ENCODE assay signal across 8 cellular contexts in genomic region chr2:218406949-218407703, GRCh38. TPM values are rescaled to one million over a fixed set of nuclear protein-coding genes. Genes with fewer than 3 reads are reported as not detected.
DNase-seq lines count a peak whose midpoint lies in the region; ATAC-seq, FAIRE-seq and TF ChIP-seq lines count a peak whose summit lies in the region.

No MANE protein-coding gene starts in this region.

- peak overlapping the region; percentile 59 for H2AFZ ChIP-seq in ACC112 (ENCODE audit: low read length, unreplicated experiment)
- H2AFZ ChIP-seq in HepG2 (ENCODE audit: low read length): no peak overlapping the region

- TF ChIP-seq POLR2A in HepG2 (IDR thresholded peaks at IDR 0.05; ENCODE audit: insufficient read depth in 1 of 2, low read depth in 2 of 2, low read length in 2 of 2): peak in 1 of 2 experiments; percentile 12; a peak in 1 of 4 replicates

- WGBS in HepG2 (ENCODE audit: low lambda C conversion rate): 5% methylated on average over 14 of the region's 14 CpGs

- no peaks in the 10 kb centered on the region for H3K9me3 Mint-ChIP-seq in activated CD4-positive, alpha-beta T cell treated with anti-CD3 and anti-CD28 coated beads for 36 hours (ENCODE audit: low read depth)

- peak; percentile 13 for ATAC-seq in GM19395 (IDR thresholded peaks at IDR 0.05; ENCODE audit: unreplicated experiment)
- ATAC-seq in activated CD4-positive, alpha-beta T cell treated with anti-CD3 and anti-CD28 coated beads for 36 hours: peak; percentile 21
- ATAC-seq in HepG2: peak; percentile 28

- H3K27me3 ChIP-seq in ACC112 (ENCODE audit: insufficient read depth, low read length): no peaks in the 10 kb centered on the region
- H3K27me3 ChIP-seq in HepG2 (ENCODE audit: control insufficient read depth in 1 of 2, insufficient read depth in 2 of 2, low read length in 2 of 2): no peaks in the 10 kb centered on the region

- peaks cover 34% of the 10 kb centered on the region for H3K4me1 Mint-ChIP-seq in activated CD4-positive, alpha-beta T cell treated with anti-CD3 and anti-CD28 coated beads for 36 hours

- no peak for TF ChIP-seq EP300 in HepG2 (IDR thresholded peaks at IDR 0.05; ENCODE audit: low read depth in 2 of 2, low read length in 2 of 2)
- no peak for TF ChIP-seq EP300 in HepG2 (CRISPR knock-in tag; IDR thresholded peaks at IDR 0.05; ENCODE audit: borderline replicate concordance)

- H3K36me3 ChIP-seq in ACC112 (ENCODE audit: insufficient read depth, low read length) (peaks cover 7% of the 10 kb centered on the region; the same call in 1 of the 2 replicates), HepG2 (replicated peaks in 1 of 2; ENCODE audit: control insufficient read depth in 1 of 2, insufficient read depth in 2 of 2, low read length in 2 of 2) (peaks cover 16 to 26% of the 10 kb centered on the region in 2 experiments; a peak in 4 of 5 replicates)

- TF ChIP-seq RAD21 in HepG2 (CRISPR knock-in tag; IDR thresholded peaks at IDR 0.05): no peak

- BruUV-seq in HepG2 (replicated peaks; lab: Mats Ljungman, UMichigan): no TSS peak

- CTCF ChIA-PET in activated CD4-positive, alpha-beta T cell treated with anti-CD3 and anti-CD28 coated beads for 36 hours (lab: Charles Lee): interaction anchor here (0.6 to 1.0 kb wide), 4 partner anchors 120 to 280 kb away, joined by 3 to 4 read pairs (median 4); partner anchors contain the start of genes BCS1L and ZNF142
- CTCF ChIA-PET in HepG2 (lab: Yijun Ruan, JAX; ENCODE audit: low intra/inter-chr PET ratio, low total read pairs): interaction anchor here (1.2 to 1.7 kb wide), 3 partner anchors 58 to 109 kb away, joined by 3 to 19 read pairs (median 4); no protein-coding TSS in a partner anchor

- in situ Hi-C loops in HepG2 (cut with HindIII; ENCODE audit: extremely low pct_ligation_motif_present, low pct_unique_long_range_greater_than_20kb): loop anchor here (5.0 kb wide), 1 partner anchor 60 kb away; no protein-coding TSS in a partner anchor

- peak overlapping the region; percentile 75 for H3K4me3 Mint-ChIP-seq in activated CD4-positive, alpha-beta T cell treated with anti-CD3 and anti-CD28 coated beads for 36 hours

- no peak for FAIRE-seq in HepG2 (lab: Jason Lieb, UNC)

- TF ChIP-seq CTCF in HepG2 (CRISPR knock-in tag; IDR thresholded peaks at IDR 0.05): no peak

- H4K20me1 ChIP-seq in HepG2 (ENCODE audit: insufficient read depth, low read length): no peaks in the 10 kb centered on the region; the same call in 1 of the 2 replicates

- H3K4me2 ChIP-seq in HepG2 (ENCODE audit: low read depth, low read length): peak overlapping the region; percentile 100

- H3K9me3 ChIP-seq in HepG2 (ENCODE audit: low read length): no peaks in the 10 kb centered on the region

- H3K4me1 ChIP-seq in ACC112 (ENCODE audit: control insufficient read depth, insufficient read depth, low read length, unreplicated experiment): peaks cover 27% of the 10 kb centered on the region
- peaks cover 53% of the 10 kb centered on the region for H3K4me1 ChIP-seq in HepG2 (ENCODE audit: insufficient read depth, low read length)

- H3K36me3 Mint-ChIP-seq in activated CD4-positive, alpha-beta T cell treated with anti-CD3 and anti-CD28 coated beads for 36 hours (ENCODE audit: low read depth): peaks cover 16% of the 10 kb centered on the region

- intact Hi-C loops in activated CD4-positive, alpha-beta T cell treated with anti-CD3 and anti-CD28 coated beads for 36 hours (cut with DNase I, micrococcal nuclease): loop anchor here (1.0 to 10.0 kb wide), 13 partner anchors 11 to 1138 kb away; partner anchors contain the start of genes CNOT9 (in 2 of the 2), USP37 (in 2 of the 2), AAMP (in 1 of the 2) and BCS1L (in 1 of the 2)
- intact Hi-C loops in HepG2 (cut with micrococcal nuclease; ENCODE audit: unreplicated experiment): loop anchor here (1.0 to 2.0 kb wide), 2 partner anchors 38 to 59 kb away; no protein-coding TSS in a partner anchor

- H3K79me2 ChIP-seq in ACC112 (ENCODE audit: control insufficient read depth, insufficient read depth, low read length, unreplicated experiment) (peaks cover 9% of the 10 kb centered on the region), HepG2 (ENCODE audit: insufficient read depth, low read length) (peaks cover 12% of the 10 kb centered on the region)

- POLR2A ChIA-PET in activated CD4-positive, alpha-beta T cell treated with anti-CD3 and anti-CD28 coated beads for 36 hours (lab: Charles Lee): interaction anchor here (1.0 kb wide), 1 partner anchor 84 kb away, joined by 3 read pairs; no protein-coding TSS in a partner anchor
- POLR2A ChIA-PET in HepG2 (lab: Yijun Ruan, JAX): interaction anchor here (0.6 to 4.2 kb wide), 8 partner anchors 11 to 137 kb away, joined by 3 to 56 read pairs (median 12); partner anchors contain the start of genes AAMP, PNKD and VIL1

- H3K27ac ChIP-seq in ACC112 (ENCODE audit: low read depth, low read length) (peak overlapping the region; percentile 50), cingulate gyrus (ENCODE audit: low read depth, low read length) (peak overlapping the region; percentile 96), HepG2 (ENCODE audit: extremely low read length, insufficient read depth, low read length) (peak overlapping the region; percentile 54)

- peaks cover 5% of the 10 kb centered on the region for H3K27me3 Mint-ChIP-seq in activated CD4-positive, alpha-beta T cell treated with anti-CD3 and anti-CD28 coated beads for 36 hours

- H3K27ac Mint-ChIP-seq in activated CD4-positive, alpha-beta T cell treated with anti-CD3 and anti-CD28 coated beads for 36 hours: peak overlapping the region; percentile 90

- DNase-seq in NCI-H1694 treated with DMSO at 0.1 percent for 48 hours (lab: John Stamatoyannopoulos, UW) (peak; percentile 97), HepG2 (ENCODE audit: low spot score) (no peak), NCI-H1930 (lab: John Stamatoyannopoulos, UW) (no peak)
- DNase-seq in activated CD4-positive, alpha-beta T cell treated with anti-CD3 and anti-CD28 coated beads for 36 hours: peak; percentile 79
- peak in 2 of 3 experiments; percentile 27 to 66 for DNase-seq in stimulated activated CD4-positive, alpha-beta T cell treated with anti-CD3 and anti-CD28 coated beads, TNF-alpha, amount 100 ng/mL, for 24 hours (ENCODE audit: low read depth in 3 of 3)

- H3K4me3 ChIP-seq in ACC112 (ENCODE audit: low read depth, low read length) (peak overlapping the region; percentile 68), HepG2 (replicated peaks in 1 of 3; ENCODE audit: insufficient read depth in 1 of 3, low read depth in 2 of 3, low read length in 3 of 3) (peak overlapping the region; percentile 67 to 86 (median 67))

- H3K9ac ChIP-seq in HepG2 (ENCODE audit: insufficient read depth, low read depth, low read length): peak overlapping the region; percentile 70

RNA-seq across cellular contexts. Expression of gene CTDSP1, which starts 7.5 kb away (rescaled TPM):
- total RNA-seq in activated CD4-positive, alpha-beta T cell treated with anti-CD3 and anti-CD28 coated beads for 36 hours: 10 to 100 TPM; 57.7 to 65.4 TPM
- total RNA-seq in HepG2 (2016; rRNA removed; fragmentation: Illumina TruSeq; extraction: Trizol): 78.5 and 91.0 TPM in 2 replicates
- total RNA-seq in HepG2 (2016; cell fraction: cytosol; rRNA removed; fragmentation: Illumina TruSeq; extraction: Trizol; ENCODE audit: low read depth): 61.6 and 62.5 TPM in 2 replicates
- 72.7 and 92.2 TPM in 2 replicates for total RNA-seq in HepG2 (2016; cell fraction: insoluble cytoplasmic fraction; rRNA removed; fragmentation: Illumina TruSeq; extraction: Trizol)
- total RNA-seq in HepG2 (2016; cell fraction: membrane; rRNA removed; fragmentation: Illumina TruSeq; extraction: Trizol): 98.7 and 108 TPM in 2 replicates
- total RNA-seq in HepG2 (2016; cell fraction: nucleus; rRNA removed; fragmentation: Illumina TruSeq; extraction: Trizol): 63.4 and 77.8 TPM in 2 replicates
- 268 and 270 TPM in 2 replicates for polyA plus RNA-seq in HepG2 (2011; rRNA removed)
- 216 and 257 TPM in 2 replicates for polyA plus RNA-seq in HepG2 (2011; cell fraction: cytosol; rRNA removed)
- 595 and 749 TPM in 2 replicates for polyA plus RNA-seq in HepG2 (2011; cell fraction: nucleus; rRNA removed)
- polyA plus RNA-seq in HepG2 (2012): 72.7 and 87.5 TPM in 2 replicates
- polyA plus RNA-seq in HepG2 (2016; cell fraction: cytosol; fragmentation: Illumina TruSeq; extraction: Trizol; ENCODE audit: low read depth): 60.8 and 65.7 TPM in 2 replicates
- polyA plus RNA-seq in HepG2 (2016; cell fraction: insoluble cytoplasmic fraction; fragmentation: Illumina TruSeq; extraction: Trizol; ENCODE audit: low read depth): 106 and 117 TPM in 2 replicates
- polyA plus RNA-seq in HepG2 (2016; cell fraction: membrane; fragmentation: Illumina TruSeq; extraction: Trizol; ENCODE audit: low read depth): 114 and 123 TPM in 2 replicates
- polyA plus RNA-seq in HepG2 (2016; cell fraction: nucleus; fragmentation: Illumina TruSeq; extraction: Trizol; ENCODE audit: insufficient read depth, low read depth): 131 and 137 TPM in 2 replicates
- polyA minus RNA-seq in HepG2 (2011; rRNA and poly(A)+ RNA removed; ENCODE audit: low replicate concordance): 139 and 364 TPM in 2 replicates
- 88.3 and 92.0 TPM in 2 replicates for polyA minus RNA-seq in HepG2 (2011; cell fraction: cytosol; rRNA and poly(A)+ RNA removed)
- polyA minus RNA-seq in HepG2 (2011; cell fraction: nucleus; rRNA and poly(A)+ RNA removed): 159 and 160 TPM in 2 replicates

RNA-seq across cellular contexts. Expression of gene VIL1, which starts 11.8 kb away (rescaled TPM):
- total RNA-seq in activated CD4-positive, alpha-beta T cell treated with anti-CD3 and anti-CD28 coated beads for 36 hours: not detected
- 301 and 337 TPM in 2 replicates for total RNA-seq in HepG2 (2016; rRNA removed; fragmentation: Illumina TruSeq; extraction: Trizol)
- 59.0 and 67.7 TPM in 2 replicates for total RNA-seq in HepG2 (2016; cell fraction: cytosol; rRNA removed; fragmentation: Illumina TruSeq; extraction: Trizol; ENCODE audit: low read depth)
- 281 and 313 TPM in 2 replicates for total RNA-seq in HepG2 (2016; cell fraction: insoluble cytoplasmic fraction; rRNA removed; fragmentation: Illumina TruSeq; extraction: Trizol)
- 183 and 224 TPM in 2 replicates for total RNA-seq in HepG2 (2016; cell fraction: membrane; rRNA removed; fragmentation: Illumina TruSeq; extraction: Trizol)
- 188 and 190 TPM in 2 replicates for total RNA-seq in HepG2 (2016; cell fraction: nucleus; rRNA removed; fragmentation: Illumina TruSeq; extraction: Trizol)
- polyA plus RNA-seq in HepG2 (2011; rRNA removed): 287 and 352 TPM in 2 replicates
- 169 and 211 TPM in 2 replicates for polyA plus RNA-seq in HepG2 (2011; cell fraction: cytosol; rRNA removed)
- polyA plus RNA-seq in HepG2 (2011; cell fraction: nucleus; rRNA removed): 756 and 778 TPM in 2 replicates
- 201 and 249 TPM in 2 replicates for polyA plus RNA-seq in HepG2 (2012)
- 85.6 and 100 TPM in 2 replicates for polyA plus RNA-seq in HepG2 (2016; cell fraction: cytosol; fragmentation: Illumina TruSeq; extraction: Trizol; ENCODE audit: low read depth)
- polyA plus RNA-seq in HepG2 (2016; cell fraction: insoluble cytoplasmic fraction; fragmentation: Illumina TruSeq; extraction: Trizol; ENCODE audit: low read depth): 215 and 265 TPM in 2 replicates
- 117 and 144 TPM in 2 replicates for polyA plus RNA-seq in HepG2 (2016; cell fraction: membrane; fragmentation: Illumina TruSeq; extraction: Trizol; ENCODE audit: low read depth)
- polyA plus RNA-seq in HepG2 (2016; cell fraction: nucleus; fragmentation: Illumina TruSeq; extraction: Trizol; ENCODE audit: insufficient read depth, low read depth): 336 and 399 TPM in 2 replicates
- 0.19 and 699 TPM in 2 replicates for polyA minus RNA-seq in HepG2 (2011; rRNA and poly(A)+ RNA removed; ENCODE audit: low replicate concordance)
- polyA minus RNA-seq in HepG2 (2011; cell fraction: cytosol; rRNA and poly(A)+ RNA removed): 138 and 156 TPM in 2 replicates
- 112 and 120 TPM in 2 replicates for polyA minus RNA-seq in HepG2 (2011; cell fraction: nucleus; rRNA and poly(A)+ RNA removed)

RNA-seq across cellular contexts. Expression of gene SLC11A1, which starts 25.1 kb away (rescaled TPM):
- under 1 TPM; 0.05 to 0.09 TPM for total RNA-seq in activated CD4-positive, alpha-beta T cell treated with anti-CD3 and anti-CD28 coated beads for 36 hours
- 0.21 and 0.33 TPM in 2 replicates for total RNA-seq in HepG2 (2016; rRNA removed; fragmentation: Illumina TruSeq; extraction: Trizol)
- total RNA-seq in HepG2 (2016; cell fraction: cytosol; rRNA removed; fragmentation: Illumina TruSeq; extraction: Trizol; ENCODE audit: low read depth): 0.26 and 0.51 TPM in 2 replicates
- total RNA-seq in HepG2 (2016; cell fraction: insoluble cytoplasmic fraction; rRNA removed; fragmentation: Illumina TruSeq; extraction: Trizol): 0.18 and 0.22 TPM in 2 replicates
- 0.31 TPM in 2 replicates for total RNA-seq in HepG2 (2016; cell fraction: membrane; rRNA removed; fragmentation: Illumina TruSeq; extraction: Trizol)
- total RNA-seq in HepG2 (2016; cell fraction: nucleus; rRNA removed; fragmentation: Illumina TruSeq; extraction: Trizol): 0.19 and 0.71 TPM in 2 replicates
- 2.3 and 2.5 TPM in 2 replicates for polyA plus RNA-seq in HepG2 (2011; rRNA removed)
- 1.1 and 1.2 TPM in 2 replicates for polyA plus RNA-seq in HepG2 (2011; cell fraction: cytosol; rRNA removed)
- 11.6 and 19.0 TPM in 2 replicates for polyA plus RNA-seq in HepG2 (2011; cell fraction: nucleus; rRNA removed)
- polyA plus RNA-seq in HepG2 (2012): 1.5 and 3.8 TPM in 2 replicates
- polyA plus RNA-seq in HepG2 (2016; cell fraction: cytosol; fragmentation: Illumina TruSeq; extraction: Trizol; ENCODE audit: low read depth): 0.26 and 0.40 TPM in 2 replicates
- polyA plus RNA-seq in HepG2 (2016; cell fraction: insoluble cytoplasmic fraction; fragmentation: Illumina TruSeq; extraction: Trizol; ENCODE audit: low read depth): 0.09 and 0.23 TPM in 2 replicates
- polyA plus RNA-seq in HepG2 (2016; cell fraction: membrane; fragmentation: Illumina TruSeq; extraction: Trizol; ENCODE audit: low read depth): 0.26 and 0.42 TPM in 2 replicates
- 0.23 and 0.79 TPM in 2 replicates for polyA plus RNA-seq in HepG2 (2016; cell fraction: nucleus; fragmentation: Illumina TruSeq; extraction: Trizol; ENCODE audit: insufficient read depth, low read depth)
- 0.14 and 2.9 TPM in 2 replicates for polyA minus RNA-seq in HepG2 (2011; rRNA and poly(A)+ RNA removed; ENCODE audit: low replicate concordance)
- 0.35 and 1.5 TPM in 2 replicates for polyA minus RNA-seq in HepG2 (2011; cell fraction: cytosol; rRNA and poly(A)+ RNA removed)
- polyA minus RNA-seq in HepG2 (2011; cell fraction: nucleus; rRNA and poly(A)+ RNA removed): 3.7 and 5.4 TPM in 2 replicates

RNA-seq across cellular contexts. Expression of gene CATIP, which starts 50.5 kb away (rescaled TPM):
- total RNA-seq in activated CD4-positive, alpha-beta T cell treated with anti-CD3 and anti-CD28 coated beads for 36 hours: not detected
- 0.22 TPM in 1 of 2 replicates, not detected in the other for total RNA-seq in HepG2 (2016; rRNA removed; fragmentation: Illumina TruSeq; extraction: Trizol)
- total RNA-seq in HepG2 (2016; cell fraction: cytosol; rRNA removed; fragmentation: Illumina TruSeq; extraction: Trizol; ENCODE audit: low read depth): 0.35 TPM in 1 of 2 replicates, not detected in the other
- 0.15 TPM in 1 of 2 replicates, not detected in the other for total RNA-seq in HepG2 (2016; cell fraction: insoluble cytoplasmic fraction; rRNA removed; fragmentation: Illumina TruSeq; extraction: Trizol)
- total RNA-seq in HepG2 (2016; cell fraction: membrane; rRNA removed; fragmentation: Illumina TruSeq; extraction: Trizol): 0.38 and 0.49 TPM in 2 replicates
- total RNA-seq in HepG2 (2016; cell fraction: nucleus; rRNA removed; fragmentation: Illumina TruSeq; extraction: Trizol): not detected in 2 replicates
- 0.07 and 0.09 TPM in 2 replicates for polyA plus RNA-seq in HepG2 (2011; rRNA removed)
- polyA plus RNA-seq in HepG2 (2011; cell fraction: cytosol; rRNA removed): 0.09 and 0.15 TPM in 2 replicates
- polyA plus RNA-seq in HepG2 (2011; cell fraction: nucleus; rRNA removed): 0.48 and 0.87 TPM in 2 replicates
- polyA plus RNA-seq in HepG2 (2012): 0.15 TPM in 1 of 2 replicates, not detected in the other
- not detected in 2 replicates for polyA plus RNA-seq in HepG2 (2016; cell fraction: cytosol; fragmentation: Illumina TruSeq; extraction: Trizol; ENCODE audit: low read depth)
- not detected in 2 replicates for polyA plus RNA-seq in HepG2 (2016; cell fraction: insoluble cytoplasmic fraction; fragmentation: Illumina TruSeq; extraction: Trizol; ENCODE audit: low read depth)
- not detected in 2 replicates for polyA plus RNA-seq in HepG2 (2016; cell fraction: membrane; fragmentation: Illumina TruSeq; extraction: Trizol; ENCODE audit: low read depth)
- not detected in 2 replicates for polyA plus RNA-seq in HepG2 (2016; cell fraction: nucleus; fragmentation: Illumina TruSeq; extraction: Trizol; ENCODE audit: insufficient read depth, low read depth)
- 0.36 TPM in 1 of 2 replicates, not detected in the other for polyA minus RNA-seq in HepG2 (2011; rRNA and poly(A)+ RNA removed; ENCODE audit: low replicate concordance)
- polyA minus RNA-seq in HepG2 (2011; cell fraction: cytosol; rRNA and poly(A)+ RNA removed): not detected in 2 replicates
- polyA minus RNA-seq in HepG2 (2011; cell fraction: nucleus; rRNA and poly(A)+ RNA removed): 1.4 TPM in 1 of 2 replicates, not detected in the other

Comparison
In these comparisons a context has a peak if more than half of its experiments do, and no peak if none do; other contexts are left out.
1. DNase-seq: peak in NCI-H1694 treated with DMSO at 0.1 percent for 48 hours (single experiment), activated CD4-positive, alpha-beta T cell treated with anti-CD3 and anti-CD28 coated beads for 36 hours (single experiment) and stimulated activated CD4-positive, alpha-beta T cell treated with anti-CD3 and anti-CD28 coated beads, TNF-alpha, amount 100 ng/mL, for 24 hours (2 of 3); none in HepG2 (single experiment) and NCI-H1930 (0 of 2).
2. RNA of gene VIL1, which starts 11.8 kb away (total RNA-seq): 59.0 to 337 TPM in HepG2; not detected in activated CD4-positive, alpha-beta T cell treated with anti-CD3 and anti-CD28 coated beads for 36 hours; every median in the first group is over 10 times any median in the second.
3. Peak in every context shown above with its lines, with median percentiles within 50 percentile points of each other: H3K27ac ChIP-seq and ATAC-seq.